Comparison of ENCODE assay signal across 22 cellular contexts in the genomic region with DNA sequence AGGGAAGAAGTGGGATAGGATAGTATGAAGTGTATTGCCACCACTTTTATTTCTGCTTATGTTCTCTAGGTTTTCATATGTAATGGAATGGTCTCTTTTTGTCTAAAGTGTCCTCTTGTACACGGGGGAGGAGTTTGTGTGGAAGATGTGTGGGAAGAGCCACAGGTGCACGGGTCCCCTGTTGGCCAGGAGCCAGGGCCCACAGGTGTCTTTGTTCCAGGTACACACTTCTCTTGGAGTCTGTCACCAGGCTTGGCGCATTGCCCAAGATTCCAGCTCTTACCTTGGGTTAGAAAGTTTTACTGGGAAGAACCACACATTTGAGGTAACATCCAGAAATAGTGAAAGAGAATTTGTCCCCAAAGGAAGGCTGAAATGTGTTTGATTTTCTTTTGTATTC. TPM values are rescaled to one million over a fixed set of nuclear protein-coding genes. Genes with fewer than 3 reads are reported as not detected.
A peak's percentile ranks its signal among the peaks of the same experiment; 100 is the strongest.
DNase-seq lines count a peak whose midpoint lies in the region; ATAC-seq, FAIRE-seq and TF ChIP-seq lines count a peak whose summit lies in the region.
"Had no signal": no experiment of that assay in that cellular context is flagged by ENCODE, and none has a peak within 500 bp of the region (broad histone marks: within the 10 kb centered on the region; RNA-seq: fewer than 3 reads in every experiment).

No MANE protein-coding gene starts in this region.

- H4K20me1 ChIP-seq in MM.1S (ENCODE audit: insufficient read depth, low read length) = peaks cover 2% of the 10 kb centered on the region; the same call in 1 of the 2 replicates

- intact Hi-C loops in Caco-2 (cut with micrococcal nuclease; ENCODE audit: unreplicated experiment) = no loop called here

- no peaks in the 10 kb centered on the region for H3K9me2 ChIP-seq in MM.1S (replicated peaks; ENCODE audit: insufficient read depth, low read length)

- H3K9me3 ChIP-seq in MM.1S (replicated peaks; ENCODE audit: insufficient read depth, low read length) (no peaks in the 10 kb centered on the region), Caco-2 (no peaks in the 10 kb centered on the region)
- H3K9me3 ChIP-seq: left lung had no signal

- TF ChIP-seq CTCF in MM.1S (IDR thresholded peaks at IDR 0.05; ENCODE audit: low read length) (no peak), Caco-2 (IDR thresholded peaks at IDR 0.05; ENCODE audit: insufficient read depth in 1 of 2, low read depth in 1 of 2, low read length in 1 of 2, severe bottlenecking in 1 of 2, unreplicated experiment in 1 of 2) (no peak)

- H3K4me3 ChIP-seq in MM.1S (ENCODE audit: low read length) = peak overlapping the region; percentile 94
- no peak overlapping the region for H3K4me3 ChIP-seq in Caco-2 (ENCODE audit: low read depth, low read length)
- H3K4me3 ChIP-seq: left lung had no signal

- H3K9ac ChIP-seq in MM.1S (ENCODE audit: low read length) = peak overlapping the region; percentile 100
- H3K9ac ChIP-seq: parathyroid adenoma had no signal

- no peak for FAIRE-seq in RCC 7860 (lab: Jason Lieb, UNC)
- FAIRE-seq: endothelial cell of umbilical vein had no signal

- CTCF ChIA-PET in Caco-2 (lab: Charles Lee) = no interaction called here

- no peaks in the 10 kb centered on the region for H3K9me3 Mint-ChIP-seq in natural killer cell treated with Interleukin-12 subunit alpha and Interleukin-12 subunit beta and Interleukin-15 and Interleukin-18, amount 100 ng/mL, for 72 hours
- no peaks in the 10 kb centered on the region for H3K9me3 Mint-ChIP-seq in Caco-2 (ENCODE audit: unreplicated experiment)

- peak overlapping the region; percentile 94 to 95 for H3K27ac Mint-ChIP-seq in natural killer cell treated with Interleukin-12 subunit alpha and Interleukin-12 subunit beta and Interleukin-15 and Interleukin-18, amount 100 ng/mL, for 72 hours
- no peak overlapping the region for H3K27ac Mint-ChIP-seq in Caco-2 (ENCODE audit: unreplicated experiment)

- BruUV-seq in Caco-2 (replicated peaks; lab: Mats Ljungman, UMichigan) = no TSS peak

- H3K27me3 ChIP-seq in MM.1S (replicated peaks; ENCODE audit: insufficient read depth, low read length) = no peaks in the 10 kb centered on the region
- H3K27me3 ChIP-seq in Caco-2 (replicated peaks; ENCODE audit: control insufficient read depth, insufficient read depth, low read length) = no peaks in the 10 kb centered on the region
- H3K27me3 ChIP-seq: left lung had no signal

- POLR2A ChIA-PET in Caco-2 (lab: Charles Lee) = interaction anchor here (0.6 kb wide), 1 partner anchor 189 kb away, joined by 5 read pairs; no protein-coding TSS in a partner anchor

- H2AFZ ChIP-seq in MM.1S (ENCODE audit: low read length) = no peak overlapping the region
- H2AFZ ChIP-seq: parathyroid adenoma had no signal

- peaks cover 100% of the 10 kb centered on the region for H3K79me2 ChIP-seq in MM.1S (ENCODE audit: low read length)

- H3K36me3 Mint-ChIP-seq in natural killer cell treated with Interleukin-12 subunit alpha and Interleukin-12 subunit beta and Interleukin-15 and Interleukin-18, amount 100 ng/mL, for 72 hours = peaks cover 49% of the 10 kb centered on the region
- H3K36me3 Mint-ChIP-seq in Caco-2 (ENCODE audit: insufficient read depth, unreplicated experiment) = peaks cover 32% of the 10 kb centered on the region

- H3K4me3 Mint-ChIP-seq in natural killer cell treated with Interleukin-12 subunit alpha and Interleukin-12 subunit beta and Interleukin-15 and Interleukin-18, amount 100 ng/mL, for 72 hours = peak overlapping the region; percentile 92
- H3K4me3 Mint-ChIP-seq in Caco-2 (ENCODE audit: unreplicated experiment) = no peak overlapping the region

- ATAC-seq in natural killer cell treated with Interleukin-12 subunit alpha and Interleukin-12 subunit beta and Interleukin-15 and Interleukin-18, amount 100 ng/mL, for 72 hours = no peak
- no peak for ATAC-seq in GM19035 (IDR thresholded peaks at IDR 0.05; ENCODE audit: unreplicated experiment)
- ATAC-seq: left lung had no signal

- H3K4me1 Mint-ChIP-seq in natural killer cell treated with Interleukin-12 subunit alpha and Interleukin-12 subunit beta and Interleukin-15 and Interleukin-18, amount 100 ng/mL, for 72 hours (ENCODE audit: low read depth in 2 of 2) = peaks cover 84 to 94% of the 10 kb centered on the region in 2 donors
- peaks cover 35% of the 10 kb centered on the region for H3K4me1 Mint-ChIP-seq in Caco-2 (ENCODE audit: low read depth, unreplicated experiment)

- H3K27me3 Mint-ChIP-seq in natural killer cell treated with Interleukin-12 subunit alpha and Interleukin-12 subunit beta and Interleukin-15 and Interleukin-18, amount 100 ng/mL, for 72 hours = no peaks in the 10 kb centered on the region
- no peaks in the 10 kb centered on the region for H3K27me3 Mint-ChIP-seq in Caco-2 (ENCODE audit: insufficient read depth, unreplicated experiment)

- peak overlapping the region; percentile 100 for H3K27ac ChIP-seq in MM.1S (ENCODE audit: low read length)
- H3K27ac ChIP-seq: 22Rv1, C4-2B, left lung, parathyroid adenoma had no signal

- H3K4me1 ChIP-seq in MM.1S (ENCODE audit: low read length) (peaks cover 10% of the 10 kb centered on the region; the same call in 1 of the 2 replicates), Caco-2 (peaks cover 28% of the 10 kb centered on the region)

- peak; percentile 57 for DNase-seq in DMS53 (lab: John Stamatoyannopoulos, UW)
- no peak for DNase-seq in DMS53 treated with DMSO at 0.1 percent for 48 hours (lab: John Stamatoyannopoulos, UW; ENCODE audit: unreplicated experiment)
- DNase-seq in MM.1S = peak; percentile 41
- peak; percentile 72 for DNase-seq in RPMI8226
- no peak for DNase-seq in natural killer cell treated with Interleukin-12 subunit alpha and Interleukin-12 subunit beta and Interleukin-15 and Interleukin-18, amount 100 ng/mL, for 72 hours (ENCODE audit: low spot score)
- DNase-seq in RCC 7860 (ENCODE audit: low spot score) = no peak
- DNase-seq in Caco-2 = no peak
- DNase-seq: activated CD4-positive, CD25-positive, alpha-beta regulatory T cell treated with anti-CD3 and anti-CD28 coated beads, Interleukin-2, amount 50 U/mL, for 72 hours; activated CD8-positive, alpha-beta memory T cell treated with anti-CD3 and anti-CD28 coated beads, Interleukin-2, amount 50 U/mL, for 4 hours; activated naive CD4-positive, alpha-beta T cell; foreskin fibroblast; left lung; NCI-H1092; NCI-H774; SIG-M5; T-helper 2 cell; trophoblast cell had no signal

- H3K36me3 ChIP-seq in MM.1S (replicated peaks; ENCODE audit: insufficient read depth, low read length) (peaks cover 4% of the 10 kb centered on the region; the same call in 1 of the 2 replicates), Caco-2 (ENCODE audit: control insufficient read depth, insufficient read depth, low read length) (no peaks in the 10 kb centered on the region)
- H3K36me3 ChIP-seq: left lung had no signal

- H3K4me2 ChIP-seq in MM.1S (ENCODE audit: low read depth, low read length) = peak overlapping the region; percentile 96

- H3F3A ChIP-seq in MM.1S (ENCODE audit: insufficient read depth, low read length) = peaks cover 96% of the 10 kb centered on the region

RNA-seq across cellular contexts. Expression of gene TENT5C, which starts 10.5 kb away (rescaled TPM):
- 10 to 100 TPM; 75.1 to 86.2 TPM for total RNA-seq in natural killer cell treated with Interleukin-12 subunit alpha and Interleukin-12 subunit beta and Interleukin-15 and Interleukin-18, amount 100 ng/mL, for 72 hours
- total RNA-seq in Caco-2 (2022) = 19.8 and 24.4 TPM in 2 replicates

Comparison
In these comparisons a context has a peak if more than half of its experiments do, and no peak if none do; other contexts are left out.
1. DNase-seq: peak in DMS53 (single experiment), MM.1S (single experiment) and RPMI8226 (single experiment); none in DMS53 treated with DMSO at 0.1 percent for 48 hours (single experiment), natural killer cell treated with Interleukin-12 subunit alpha and Interleukin-12 subunit beta and Interleukin-15 and Interleukin-18, amount 100 ng/mL, for 72 hours (single experiment), RCC 7860 (single experiment) and Caco-2 (0 of 2).